ENCODE assay signal across 11 cellular contexts in the genomic region with DNA sequence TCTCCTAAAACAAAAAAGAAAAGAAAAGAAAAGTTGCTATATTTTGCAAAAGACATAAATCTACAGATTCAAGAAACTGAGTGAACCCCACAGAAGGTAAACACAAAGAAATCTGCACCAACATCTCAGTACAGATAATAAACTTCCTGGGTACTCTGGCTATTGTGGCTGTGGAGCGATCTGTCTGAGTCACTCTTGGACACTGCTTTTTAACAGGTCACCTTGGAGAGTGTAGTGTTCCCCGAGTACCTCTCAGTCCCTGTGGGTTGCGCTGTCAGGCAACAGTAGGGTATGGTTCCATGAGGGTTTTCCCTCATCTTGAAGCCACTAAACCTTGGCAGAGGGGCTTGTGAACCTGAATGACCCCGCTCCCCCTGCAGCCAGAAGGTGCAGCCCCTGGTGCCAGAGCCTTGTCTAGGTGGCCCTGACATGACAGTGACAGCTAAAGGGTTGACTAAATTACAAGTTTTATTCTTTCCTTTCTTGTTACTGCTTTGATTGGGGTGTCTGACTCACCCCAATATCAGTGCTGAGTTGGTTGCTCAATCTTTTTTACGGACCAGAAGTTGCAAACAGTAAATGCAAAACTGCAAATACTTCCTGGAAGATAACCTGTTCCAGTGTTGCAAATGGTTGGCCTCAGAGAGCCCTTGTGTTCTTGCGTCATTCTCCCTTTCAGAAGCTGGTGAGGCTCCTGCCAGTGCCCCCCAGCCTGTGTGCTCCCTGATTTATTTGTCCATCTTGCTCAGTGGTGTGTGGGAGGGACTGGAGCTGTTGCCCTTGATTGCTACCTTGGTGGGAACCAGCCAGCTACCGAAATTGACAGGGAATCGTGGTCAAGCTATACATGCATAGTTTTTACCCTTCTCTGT.
DNase-seq lines count a peak whose midpoint lies in the region; ATAC-seq lines count a peak whose summit lies in the region.
"Had no signal": no experiment of that assay in that cellular context is flagged by ENCODE, and none has a peak within 500 bp of the region (broad histone marks: within the 10 kb centered on the region; RNA-seq: fewer than 3 reads in every experiment).

No MANE protein-coding gene starts in this region.

- H3K4me3 ChIP-seq in muscle layer of duodenum (ENCODE audit: low read depth in 1 of 2, low read length in 2 of 2) = no peak overlapping the region
- H3K4me3 ChIP-seq: prostate gland had no signal

- no peaks in the 10 kb centered on the region for H3K4me1 ChIP-seq in muscle layer of duodenum (ENCODE audit: control insufficient read depth in 1 of 2, insufficient read depth in 2 of 2, low read length in 2 of 2)

- H3K4me3 Mint-ChIP-seq in activated naive CD4-positive, alpha-beta T cell treated with anti-CD3 and anti-CD28 coated beads, Interleukin-2, amount 10 ng/mL, durations not matched to agents 7 days and 5 days = no peak overlapping the region
- H3K4me3 Mint-ChIP-seq: stimulated activated naive B cell treated with anti-CD40 and anti-IgM and Interleukin-4, amounts not matched to agents 10 μg/mL and 1 μg/mL and 100 μg/mL, for 72 hours had no signal

- H3K27me3 ChIP-seq in muscle layer of duodenum (ENCODE audit: low read depth, low read length) = no peaks in the 10 kb centered on the region

- H3K27ac Mint-ChIP-seq in activated naive CD4-positive, alpha-beta T cell treated with anti-CD3 and anti-CD28 coated beads, Interleukin-2, amount 10 ng/mL, durations not matched to agents 7 days and 5 days = no peak overlapping the region
- H3K27ac Mint-ChIP-seq: stimulated activated naive B cell treated with anti-CD40 and anti-IgM and Interleukin-4, amounts not matched to agents 10 μg/mL and 1 μg/mL and 100 μg/mL, for 72 hours had no signal

- CTCF ChIA-PET in activated naive CD4-positive, alpha-beta T cell treated with anti-CD3 and anti-CD28 coated beads, Interleukin-2, amount 10 ng/mL, durations not matched to agents 7 days and 5 days (lab: Charles Lee) = no interaction called here

- no peaks in the 10 kb centered on the region for H3K4me1 Mint-ChIP-seq in activated naive CD4-positive, alpha-beta T cell treated with anti-CD3 and anti-CD28 coated beads, Interleukin-2, amount 10 ng/mL, durations not matched to agents 7 days and 5 days

- H3K9me3 Mint-ChIP-seq in activated naive CD4-positive, alpha-beta T cell treated with anti-CD3 and anti-CD28 coated beads, Interleukin-2, amount 10 ng/mL, durations not matched to agents 7 days and 5 days = no peaks in the 10 kb centered on the region
- H3K9me3 Mint-ChIP-seq: stimulated activated naive B cell treated with anti-CD40 and anti-IgM and Interleukin-4, amounts not matched to agents 10 μg/mL and 1 μg/mL and 100 μg/mL, for 72 hours had no signal

- H3K27ac ChIP-seq in epithelial cell of prostate = peak overlapping the region; percentile 87
- peak overlapping the region; percentile 74 for H3K27ac ChIP-seq in muscle layer of duodenum (ENCODE audit: low read length)

- peaks cover 9 to 15% of the 10 kb centered on the region in 2 donors for H3K36me3 ChIP-seq in muscle layer of duodenum (ENCODE audit: control insufficient read depth in 1 of 2, insufficient read depth in 2 of 2, low read length in 2 of 2)
- H3K36me3 ChIP-seq: prostate gland had no signal

- no peaks in the 10 kb centered on the region for H3K27me3 Mint-ChIP-seq in activated naive CD4-positive, alpha-beta T cell treated with anti-CD3 and anti-CD28 coated beads, Interleukin-2, amount 10 ng/mL, durations not matched to agents 7 days and 5 days
- H3K27me3 Mint-ChIP-seq: stimulated activated naive B cell treated with anti-CD40 and anti-IgM and Interleukin-4, amounts not matched to agents 10 μg/mL and 1 μg/mL and 100 μg/mL, for 72 hours had no signal

- ATAC-seq in HG03442 (IDR thresholded peaks at IDR 0.05; ENCODE audit: unreplicated experiment) = no peak
- no peak for ATAC-seq in HG03457 (IDR thresholded peaks at IDR 0.05; ENCODE audit: unreplicated experiment)
- ATAC-seq: stimulated activated naive B cell treated with anti-CD40 and anti-IgM and Interleukin-4, amounts not matched to agents 10 μg/mL and 1 μg/mL and 100 μg/mL, for 72 hours had no signal

- H3K36me3 Mint-ChIP-seq in activated naive CD4-positive, alpha-beta T cell treated with anti-CD3 and anti-CD28 coated beads, Interleukin-2, amount 10 ng/mL, durations not matched to agents 7 days and 5 days = no peaks in the 10 kb centered on the region

- DNase-seq in DMS79 treated with DMSO at 0.1 percent for 48 hours (lab: John Stamatoyannopoulos, UW) = peak; percentile 81
- peak; percentile 57 for DNase-seq in NCI-H2107 (lab: John Stamatoyannopoulos, UW)
- peak; percentile 58 for DNase-seq in epithelial cell of prostate (ENCODE audit: low read depth, low spot score)
- no peak for DNase-seq in activated naive CD4-positive, alpha-beta T cell treated with anti-CD3 and anti-CD28 coated beads, Interleukin-2, amount 10 ng/mL, durations not matched to agents 7 days and 5 days
- DNase-seq in NCI-H524 (lab: John Stamatoyannopoulos, UW) = no peak
- DNase-seq: activated naive CD4-positive, alpha-beta T cell treated with Interleukin-2 at 50 U/mL for 16 hours; stimulated activated naive B cell treated with anti-CD40 and anti-IgM and Interleukin-4, amounts not matched to agents 10 μg/mL and 1 μg/mL and 100 μg/mL, for 72 hours had no signal

- no peaks in the 10 kb centered on the region for H3K9me3 ChIP-seq in muscle layer of duodenum (ENCODE audit: control insufficient read depth in 1 of 2, low read length in 2 of 2)
- H3K9me3 ChIP-seq: prostate gland had no signal

Comparison
In these comparisons a context has a peak if more than half of its experiments do, and no peak if none do; other contexts are left out.
1. DNase-seq: peak in DMS79 treated with DMSO at 0.1 percent for 48 hours (single experiment), NCI-H2107 (single experiment) and epithelial cell of prostate (single experiment); none in activated naive CD4-positive, alpha-beta T cell treated with anti-CD3 and anti-CD28 coated beads, Interleukin-2, amount 10 ng/mL, durations not matched to agents 7 days and 5 days (single experiment) and NCI-H524 (0 of 2).